Comparison of ENCODE assay signal across 1 cellular context in the genomic region with DNA sequence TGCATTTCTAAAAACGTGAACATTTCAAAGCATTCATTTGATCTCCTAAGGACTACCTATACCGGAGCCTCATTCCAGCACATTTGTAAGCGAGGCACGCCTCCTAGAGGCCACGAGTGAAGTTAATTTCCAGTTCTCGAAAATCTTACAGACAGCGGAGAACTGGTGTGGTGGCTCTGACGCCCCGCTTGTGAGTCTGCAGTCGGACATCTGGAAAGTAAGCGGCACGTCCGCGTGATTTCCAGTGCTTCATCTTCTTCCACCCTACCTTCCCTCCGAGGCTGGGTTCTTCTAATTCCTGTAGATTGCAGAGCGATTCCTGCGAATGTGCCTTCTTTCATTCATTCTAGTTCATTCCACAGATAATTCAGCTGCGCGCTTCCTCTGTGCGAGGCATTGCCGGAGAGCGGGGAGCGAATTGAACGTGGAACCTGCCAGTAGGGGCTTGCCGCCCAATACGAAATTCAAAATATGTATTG.
TF ChIP-seq lines count a peak whose summit lies in the region.

No MANE protein-coding gene starts in this region.

TF ChIP-seq in HEK293, 187 proteins besides CTCF, POLR2A, EP300 and RAD21 (continued from another document and continues in another):
- TF ChIP-seq, protein P1, sequence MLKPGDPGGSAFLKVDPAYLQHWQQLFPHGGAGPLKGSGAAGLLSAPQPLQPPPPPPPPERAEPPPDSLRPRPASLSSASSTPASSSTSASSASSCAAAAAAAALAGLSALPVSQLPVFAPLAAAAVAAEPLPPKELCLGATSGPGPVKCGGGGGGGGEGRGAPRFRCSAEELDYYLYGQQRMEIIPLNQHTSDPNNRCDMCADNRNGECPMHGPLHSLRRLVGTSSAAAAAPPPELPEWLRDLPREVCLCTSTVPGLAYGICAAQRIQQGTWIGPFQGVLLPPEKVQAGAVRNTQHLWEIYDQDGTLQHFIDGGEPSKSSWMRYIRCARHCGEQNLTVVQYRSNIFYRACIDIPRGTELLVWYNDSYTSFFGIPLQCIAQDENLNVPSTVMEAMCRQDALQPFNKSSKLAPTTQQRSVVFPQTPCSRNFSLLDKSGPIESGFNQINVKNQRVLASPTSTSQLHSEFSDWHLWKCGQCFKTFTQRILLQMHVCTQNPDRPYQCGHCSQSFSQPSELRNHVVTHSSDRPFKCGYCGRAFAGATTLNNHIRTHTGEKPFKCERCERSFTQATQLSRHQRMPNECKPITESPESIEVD (tag by site-specific recombination; IDR thresholded peaks at IDR 0.05), result no peak
- TF ChIP-seq HOXD13 (CRISPR knock-in tag; IDR thresholded peaks at IDR 0.05; ENCODE audit: borderline replicate concordance) (no peak), ZNF623 (tag by site-specific recombination; IDR thresholded peaks at IDR 0.05) (no peak), BCL11A (tag by site-specific recombination; IDR thresholded peaks at IDR 0.05; ENCODE audit: low read depth) (no peak), ZNF24 (tag by site-specific recombination; IDR thresholded peaks at IDR 0.05) (peak; percentile 52; the same call in 1 of the 2 replicates), ZNF266 (tag by site-specific recombination; IDR thresholded peaks at IDR 0.05; ENCODE audit: low read depth) (no peak), ZNF202 (tag by site-specific recombination; IDR thresholded peaks at IDR 0.05; ENCODE audit: borderline replicate concordance) (no peak), ZIC2 (tag by site-specific recombination; IDR thresholded peaks at IDR 0.05) (no peak), ZNF701 (tag by site-specific recombination; IDR thresholded peaks at IDR 0.05) (no peak), ZXDB (tag by site-specific recombination; IDR thresholded peaks at IDR 0.05) (peak; percentile 40; the same call in 1 of the 2 replicates), ZNF747 (tag by site-specific recombination; IDR thresholded peaks at IDR 0.05) (no peak), ZNF561 (tag by site-specific recombination; IDR thresholded peaks at IDR 0.05; ENCODE audit: borderline replicate concordance) (no peak; the same call in 1 of the 2 replicates), ZNF776 (tag by site-specific recombination; IDR thresholded peaks at IDR 0.05; ENCODE audit: borderline replicate concordance) (no peak), WT1 (tag by site-specific recombination; IDR thresholded peaks at IDR 0.05) (no peak), ZNF324 (tag by site-specific recombination; IDR thresholded peaks at IDR 0.05) (no peak), REPIN1 (tag by site-specific recombination; IDR thresholded peaks at IDR 0.05; ENCODE audit: low read depth) (no peak), ZNF837 (tag by site-specific recombination; IDR thresholded peaks at IDR 0.05) (no peak), ZEB2 (tag by site-specific recombination; IDR thresholded peaks at IDR 0.05) (peak; percentile 60; the same call in 1 of the 2 replicates), ZNF530 (tag by site-specific recombination; IDR thresholded peaks at IDR 0.05; ENCODE audit: low read depth) (no peak), ZBTB8A (tag by site-specific recombination; IDR thresholded peaks at IDR 0.05) (peak; percentile 30; the same call in 1 of the 2 replicates), ZNF600 (tag by site-specific recombination; IDR thresholded peaks at IDR 0.05) (peak; percentile 57), IKZF3 (tag by site-specific recombination; IDR thresholded peaks at IDR 0.05) (no peak), ZNF473 (tag by site-specific recombination; IDR thresholded peaks at IDR 0.05) (no peak), ZFP3 (tag by site-specific recombination; IDR thresholded peaks at IDR 0.05; ENCODE audit: low read depth) (no peak), ZNF132 (tag by site-specific recombination; IDR thresholded peaks at IDR 0.05; ENCODE audit: borderline replicate concordance) (no peak), ZNF114 (tag by site-specific recombination; IDR thresholded peaks at IDR 0.05) (no peak), KLF1 (tag by site-specific recombination; IDR thresholded peaks at IDR 0.05) (no peak), BCL11B (tag by site-specific recombination; IDR thresholded peaks at IDR 0.05; ENCODE audit: low read depth) (no peak), ZNF2 (tag by site-specific recombination; IDR thresholded peaks at IDR 0.05) (peak; percentile 55; the same call in 1 of the 2 replicates)
- TF ChIP-seq, protein P2, sequence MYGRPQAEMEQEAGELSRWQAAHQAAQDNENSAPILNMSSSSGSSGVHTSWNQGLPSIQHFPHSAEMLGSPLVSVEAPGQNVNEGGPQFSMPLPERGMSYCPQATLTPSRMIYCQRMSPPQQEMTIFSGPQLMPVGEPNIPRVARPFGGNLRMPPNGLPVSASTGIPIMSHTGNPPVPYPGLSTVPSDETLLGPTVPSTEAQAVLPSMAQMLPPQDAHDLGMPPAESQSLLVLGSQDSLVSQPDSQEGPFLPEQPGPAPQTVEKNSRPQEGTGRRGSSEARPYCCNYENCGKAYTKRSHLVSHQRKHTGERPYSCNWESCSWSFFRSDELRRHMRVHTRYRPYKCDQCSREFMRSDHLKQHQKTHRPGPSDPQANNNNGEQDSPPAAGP (tag by site-specific recombination; IDR thresholded peaks at IDR 0.05), result no peak
- TF ChIP-seq, protein P3, sequence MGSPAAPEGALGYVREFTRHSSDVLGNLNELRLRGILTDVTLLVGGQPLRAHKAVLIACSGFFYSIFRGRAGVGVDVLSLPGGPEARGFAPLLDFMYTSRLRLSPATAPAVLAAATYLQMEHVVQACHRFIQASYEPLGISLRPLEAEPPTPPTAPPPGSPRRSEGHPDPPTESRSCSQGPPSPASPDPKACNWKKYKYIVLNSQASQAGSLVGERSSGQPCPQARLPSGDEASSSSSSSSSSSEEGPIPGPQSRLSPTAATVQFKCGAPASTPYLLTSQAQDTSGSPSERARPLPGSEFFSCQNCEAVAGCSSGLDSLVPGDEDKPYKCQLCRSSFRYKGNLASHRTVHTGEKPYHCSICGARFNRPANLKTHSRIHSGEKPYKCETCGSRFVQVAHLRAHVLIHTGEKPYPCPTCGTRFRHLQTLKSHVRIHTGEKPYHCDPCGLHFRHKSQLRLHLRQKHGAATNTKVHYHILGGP (tag by site-specific recombination; IDR thresholded peaks at IDR 0.05), result no peak
- TF ChIP-seq, protein P4, sequence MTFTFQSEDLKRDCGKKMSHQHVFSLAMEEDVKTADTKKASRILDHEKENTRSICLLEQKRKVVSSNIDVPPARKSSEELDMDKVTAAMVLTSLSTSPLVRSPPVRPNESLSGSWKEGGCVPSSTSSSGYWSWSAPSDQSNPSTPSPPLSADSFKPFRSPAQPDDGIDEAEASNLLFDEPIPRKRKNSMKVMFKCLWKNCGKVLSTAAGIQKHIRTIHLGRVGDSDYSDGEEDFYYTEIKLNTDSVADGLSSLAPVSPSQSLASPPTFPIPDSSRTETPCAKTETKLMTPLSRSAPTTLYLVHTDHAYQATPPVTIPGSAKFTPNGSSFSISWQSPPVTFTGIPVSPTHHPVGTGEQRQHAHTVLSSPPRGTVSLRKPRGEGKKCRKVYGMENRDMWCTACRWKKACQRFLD (tag by site-specific recombination; IDR thresholded peaks at IDR 0.05), result no peak
- TF ChIP-seq, protein P5, sequence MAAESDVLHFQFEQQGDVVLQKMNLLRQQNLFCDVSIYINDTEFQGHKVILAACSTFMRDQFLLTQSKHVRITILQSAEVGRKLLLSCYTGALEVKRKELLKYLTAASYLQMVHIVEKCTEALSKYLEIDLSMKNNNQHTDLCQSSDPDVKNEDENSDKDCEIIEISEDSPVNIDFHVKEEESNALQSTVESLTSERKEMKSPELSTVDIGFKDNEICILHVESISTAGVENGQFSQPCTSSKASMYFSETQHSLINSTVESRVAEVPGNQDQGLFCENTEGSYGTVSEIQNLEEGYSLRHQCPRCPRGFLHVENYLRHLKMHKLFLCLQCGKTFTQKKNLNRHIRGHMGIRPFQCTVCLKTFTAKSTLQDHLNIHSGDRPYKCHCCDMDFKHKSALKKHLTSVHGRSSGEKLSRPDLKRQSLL (tag by site-specific recombination; IDR thresholded peaks at IDR 0.05), result no peak; the same call in 1 of the 2 replicates
- TF ChIP-seq, protein P6, sequence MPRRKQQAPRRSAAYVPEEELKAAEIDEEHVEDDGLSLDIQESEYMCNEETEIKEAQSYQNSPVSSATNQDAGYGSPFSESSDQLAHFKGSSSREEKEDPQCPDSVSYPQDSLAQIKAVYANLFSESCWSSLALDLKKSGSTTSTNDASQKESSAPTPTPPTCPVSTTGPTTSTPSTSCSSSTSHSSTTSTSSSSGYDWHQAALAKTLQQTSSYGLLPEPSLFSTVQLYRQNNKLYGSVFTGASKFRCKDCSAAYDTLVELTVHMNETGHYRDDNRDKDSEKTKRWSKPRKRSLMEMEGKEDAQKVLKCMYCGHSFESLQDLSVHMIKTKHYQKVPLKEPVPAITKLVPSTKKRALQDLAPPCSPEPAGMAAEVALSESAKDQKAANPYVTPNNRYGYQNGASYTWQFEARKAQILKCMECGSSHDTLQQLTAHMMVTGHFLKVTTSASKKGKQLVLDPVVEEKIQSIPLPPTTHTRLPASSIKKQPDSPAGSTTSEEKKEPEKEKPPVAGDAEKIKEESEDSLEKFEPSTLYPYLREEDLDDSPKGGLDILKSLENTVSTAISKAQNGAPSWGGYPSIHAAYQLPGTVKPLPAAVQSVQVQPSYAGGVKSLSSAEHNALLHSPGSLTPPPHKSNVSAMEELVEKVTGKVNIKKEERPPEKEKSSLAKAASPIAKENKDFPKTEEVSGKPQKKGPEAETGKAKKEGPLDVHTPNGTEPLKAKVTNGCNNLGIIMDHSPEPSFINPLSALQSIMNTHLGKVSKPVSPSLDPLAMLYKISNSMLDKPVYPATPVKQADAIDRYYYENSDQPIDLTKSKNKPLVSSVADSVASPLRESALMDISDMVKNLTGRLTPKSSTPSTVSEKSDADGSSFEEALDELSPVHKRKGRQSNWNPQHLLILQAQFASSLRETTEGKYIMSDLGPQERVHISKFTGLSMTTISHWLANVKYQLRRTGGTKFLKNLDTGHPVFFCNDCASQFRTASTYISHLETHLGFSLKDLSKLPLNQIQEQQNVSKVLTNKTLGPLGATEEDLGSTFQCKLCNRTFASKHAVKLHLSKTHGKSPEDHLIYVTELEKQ (tag by site-specific recombination; IDR thresholded peaks at IDR 0.05; ENCODE audit: borderline replicate concordance), result no peak
- TF ChIP-seq, protein P7, sequence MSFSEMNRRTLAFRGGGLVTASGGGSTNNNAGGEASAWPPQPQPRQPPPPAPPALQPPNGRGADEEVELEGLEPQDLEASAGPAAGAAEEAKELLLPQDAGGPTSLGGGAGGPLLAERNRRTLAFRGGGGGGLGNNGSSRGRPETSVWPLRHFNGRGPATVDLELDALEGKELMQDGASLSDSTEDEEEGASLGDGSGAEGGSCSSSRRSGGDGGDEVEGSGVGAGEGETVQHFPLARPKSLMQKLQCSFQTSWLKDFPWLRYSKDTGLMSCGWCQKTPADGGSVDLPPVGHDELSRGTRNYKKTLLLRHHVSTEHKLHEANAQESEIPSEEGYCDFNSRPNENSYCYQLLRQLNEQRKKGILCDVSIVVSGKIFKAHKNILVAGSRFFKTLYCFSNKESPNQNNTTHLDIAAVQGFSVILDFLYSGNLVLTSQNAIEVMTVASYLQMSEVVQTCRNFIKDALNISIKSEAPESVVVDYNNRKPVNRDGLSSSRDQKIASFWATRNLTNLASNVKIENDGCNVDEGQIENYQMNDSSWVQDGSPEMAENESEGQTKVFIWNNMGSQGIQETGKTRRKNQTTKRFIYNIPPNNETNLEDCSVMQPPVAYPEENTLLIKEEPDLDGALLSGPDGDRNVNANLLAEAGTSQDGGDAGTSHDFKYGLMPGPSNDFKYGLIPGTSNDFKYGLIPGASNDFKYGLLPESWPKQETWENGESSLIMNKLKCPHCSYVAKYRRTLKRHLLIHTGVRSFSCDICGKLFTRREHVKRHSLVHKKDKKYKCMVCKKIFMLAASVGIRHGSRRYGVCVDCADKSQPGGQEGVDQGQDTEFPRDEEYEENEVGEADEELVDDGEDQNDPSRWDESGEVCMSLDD (tag by site-specific recombination; IDR thresholded peaks at IDR 0.05), result no peak
- TF ChIP-seq, protein P8, sequence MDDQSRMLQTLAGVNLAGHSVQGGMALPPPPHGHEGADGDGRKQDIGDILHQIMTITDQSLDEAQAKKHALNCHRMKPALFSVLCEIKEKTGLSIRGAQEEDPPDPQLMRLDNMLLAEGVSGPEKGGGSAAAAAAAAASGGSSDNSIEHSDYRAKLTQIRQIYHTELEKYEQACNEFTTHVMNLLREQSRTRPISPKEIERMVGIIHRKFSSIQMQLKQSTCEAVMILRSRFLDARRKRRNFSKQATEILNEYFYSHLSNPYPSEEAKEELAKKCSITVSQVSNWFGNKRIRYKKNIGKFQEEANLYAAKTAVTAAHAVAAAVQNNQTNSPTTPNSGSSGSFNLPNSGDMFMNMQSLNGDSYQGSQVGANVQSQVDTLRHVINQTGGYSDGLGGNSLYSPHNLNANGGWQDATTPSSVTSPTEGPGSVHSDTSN (CRISPR knock-in tag; IDR thresholded peaks at IDR 0.05), result no peak
- TF ChIP-seq, protein P9, sequence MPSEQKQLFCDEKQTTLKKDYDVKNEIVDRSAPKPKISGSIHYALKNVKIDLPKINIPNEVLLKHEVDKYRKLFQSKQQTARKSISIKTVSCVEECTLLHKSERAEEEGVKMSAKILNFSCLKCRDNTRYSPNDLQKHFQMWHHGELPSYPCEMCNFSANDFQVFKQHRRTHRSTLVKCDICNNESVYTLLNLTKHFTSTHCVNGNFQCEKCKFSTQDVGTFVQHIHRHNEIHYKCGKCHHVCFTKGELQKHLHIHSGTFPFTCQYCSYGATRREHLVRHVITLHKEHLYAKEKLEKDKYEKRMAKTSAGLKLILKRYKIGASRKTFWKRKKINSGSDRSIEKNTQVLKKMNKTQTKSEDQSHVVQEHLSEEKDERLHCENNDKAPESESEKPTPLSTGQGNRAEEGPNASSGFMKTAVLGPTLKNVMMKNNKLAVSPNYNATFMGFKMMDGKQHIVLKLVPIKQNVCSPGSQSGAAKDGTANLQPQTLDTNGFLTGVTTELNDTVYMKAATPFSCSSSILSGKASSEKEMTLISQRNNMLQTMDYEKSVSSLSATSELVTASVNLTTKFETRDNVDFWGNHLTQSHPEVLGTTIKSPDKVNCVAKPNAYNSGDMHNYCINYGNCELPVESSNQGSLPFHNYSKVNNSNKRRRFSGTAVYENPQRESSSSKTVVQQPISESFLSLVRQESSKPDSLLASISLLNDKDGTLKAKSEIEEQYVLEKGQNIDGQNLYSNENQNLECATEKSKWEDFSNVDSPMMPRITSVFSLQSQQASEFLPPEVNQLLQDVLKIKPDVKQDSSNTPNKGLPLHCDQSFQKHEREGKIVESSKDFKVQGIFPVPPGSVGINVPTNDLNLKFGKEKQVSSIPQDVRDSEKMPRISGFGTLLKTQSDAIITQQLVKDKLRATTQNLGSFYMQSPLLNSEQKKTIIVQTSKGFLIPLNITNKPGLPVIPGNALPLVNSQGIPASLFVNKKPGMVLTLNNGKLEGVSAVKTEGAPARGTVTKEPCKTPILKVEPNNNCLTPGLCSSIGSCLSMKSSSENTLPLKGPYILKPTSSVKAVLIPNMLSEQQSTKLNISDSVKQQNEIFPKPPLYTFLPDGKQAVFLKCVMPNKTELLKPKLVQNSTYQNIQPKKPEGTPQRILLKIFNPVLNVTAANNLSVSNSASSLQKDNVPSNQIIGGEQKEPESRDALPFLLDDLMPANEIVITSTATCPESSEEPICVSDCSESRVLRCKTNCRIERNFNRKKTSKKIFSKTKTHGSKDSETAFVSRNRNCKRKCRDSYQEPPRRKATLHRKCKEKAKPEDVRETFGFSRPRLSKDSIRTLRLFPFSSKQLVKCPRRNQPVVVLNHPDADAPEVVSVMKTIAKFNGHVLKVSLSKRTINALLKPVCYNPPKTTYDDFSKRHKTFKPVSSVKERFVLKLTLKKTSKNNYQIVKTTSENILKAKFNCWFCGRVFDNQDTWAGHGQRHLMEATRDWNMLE (tag by site-specific recombination; conservative IDR thresholded peaks at IDR 0.05; ENCODE audit: low read depth), result no peak
